Comparison of ENCODE assay signal across 8 cellular contexts in genomic region chr17:77471984-77472836, GRCh38.
DNase-seq lines count a peak whose midpoint lies in the region; ATAC-seq and TF ChIP-seq lines count a peak whose summit lies in the region.

No MANE protein-coding gene starts in this region.

- H3K4me3 ChIP-seq in HEK293 (ENCODE audit: low read depth, low read length) (no peak overlapping the region), dorsolateral prefrontal cortex (peak overlapping the region in 9 of 59 donors; percentile 0 to 29 (median 12)), mesenchymal stem cell (ENCODE audit: insufficient read depth in 1 of 2, low read depth in 1 of 2, low read length in 2 of 2) (peak overlapping the region in 1 of 2 experiments; percentile 0), upper lobe of right lung (no peak overlapping the region)

- H3K23ac ChIP-seq in mesenchymal stem cell (ENCODE audit: low read length in 2 of 2), result no peak overlapping the region

- CTCF ChIA-PET in HEK293 (lab: Yijun Ruan, JAX) (interaction anchor here (0.7 to 3.2 kb wide), 11 partner anchors 20 to 173 kb away, joined by 3 to 17 read pairs (median 3); no protein-coding TSS in a partner anchor), RWPE1 (lab: Yijun Ruan, JAX) (interaction anchor here (0.8 kb wide), 1 partner anchor 43 kb away, joined by 4 read pairs; no protein-coding TSS in a partner anchor)

- peak overlapping the region; percentile 67 for H3K9ac ChIP-seq in mesenchymal stem cell (ENCODE audit: low read length)

- H4K8ac ChIP-seq in mesenchymal stem cell (ENCODE audit: low read length), result peak overlapping the region; percentile 94

- H3K27ac ChIP-seq in HEK293 (ENCODE audit: extremely low read depth, low read depth, low read length) (peak overlapping the region; percentile 80), RWPE1 (peak overlapping the region; percentile 98), dorsolateral prefrontal cortex (peak overlapping the region in 54 of 59 donors; percentile 19 to 84 (median 66)), mesenchymal stem cell (ENCODE audit: low read length, poor library complexity, severe bottlenecking) (peak overlapping the region; percentile 88), upper lobe of right lung (peak overlapping the region; percentile 75)

- no peak overlapping the region for H2AFZ ChIP-seq in mesenchymal stem cell (ENCODE audit: low read depth, low read length)

- H3K18ac ChIP-seq in mesenchymal stem cell (ENCODE audit: low read depth in 1 of 2, low read length in 2 of 2), result peak overlapping the region; percentile 88 to 98

- H2BK12ac ChIP-seq in mesenchymal stem cell (ENCODE audit: low read length in 2 of 2), result peak overlapping the region in 1 of 2 experiments; percentile 78

- no peak overlapping the region for H3K14ac ChIP-seq in mesenchymal stem cell (ENCODE audit: low read length in 2 of 2)

- peak; percentile 64 for ATAC-seq in upper lobe of right lung

- DNase-seq in AG20443 (ENCODE audit: low spot score) (peak; percentile 43), RWPE1 (ENCODE audit: low spot score) (peak; percentile 76), dorsolateral prefrontal cortex (peak in 2 of 10 donors; percentile 34 to 59), mesenchymal stem cell (peak; percentile 88), upper lobe of right lung (peak; percentile 79), UCSD-AML1 (lab: John Stamatoyannopoulos, UW; ENCODE audit: unreplicated experiment) (no peak)
- no peak for DNase-seq in activated effector memory CD4-positive, alpha-beta T cell treated with Interleukin-2 at 50 U/mL for 16 hours

- no peak overlapping the region for H3K4me2 ChIP-seq in mesenchymal stem cell (ENCODE audit: low read length, poor library complexity, severe bottlenecking)

- H3K4me1 ChIP-seq in HEK293 (ENCODE audit: control insufficient read depth, insufficient read depth, low read length) (peaks cover 25% of the 10 kb centered on the region), mesenchymal stem cell (ENCODE audit: control insufficient read depth, insufficient read depth, low read depth, low read length) (peaks cover 74% of the 10 kb centered on the region), upper lobe of right lung (peaks cover 72% of the 10 kb centered on the region)

- H3K4ac ChIP-seq in mesenchymal stem cell (ENCODE audit: low read depth in 1 of 2, low read length in 2 of 2), result peak overlapping the region in 1 of 2 experiments; percentile 66

- H4K91ac ChIP-seq in mesenchymal stem cell (ENCODE audit: low read length), result peak overlapping the region; percentile 76

- WGBS in mesenchymal stem cell, result 12% methylated on average over 16 of the region's 18 CpGs

- H2AK5ac ChIP-seq in mesenchymal stem cell (ENCODE audit: low read length, severe bottlenecking), result peak overlapping the region; percentile 52

- intact Hi-C loops in dorsolateral prefrontal cortex (cut with DNase I) (no loop called here), upper lobe of right lung (cut with DNase I) (no loop called here)

- H3K79me1 ChIP-seq in mesenchymal stem cell (replicated peaks; ENCODE audit: low read length, poor library complexity, severe bottlenecking), result peaks cover 13% of the 10 kb centered on the region

- H3K9me3 ChIP-seq in HEK293 (ENCODE audit: control insufficient read depth, insufficient read depth, low read depth, low read length), result no peaks in the 10 kb centered on the region
- no peaks in the 10 kb centered on the region for H3K9me3 ChIP-seq in mesenchymal stem cell (ENCODE audit: control insufficient read depth, low read length)
- H3K9me3 ChIP-seq in upper lobe of right lung, result no peaks in the 10 kb centered on the region

- H2BK5ac ChIP-seq in mesenchymal stem cell (ENCODE audit: low read depth, low read length, poor library complexity, severe bottlenecking), result no peak overlapping the region

- TF ChIP-seq CTCF in HEK293 (tag by site-specific recombination; IDR thresholded peaks at IDR 0.05) (no peak), RWPE1 (conservative IDR thresholded peaks at IDR 0.05; ENCODE audit: low read depth) (no peak), dorsolateral prefrontal cortex (IDR thresholded peaks at IDR 0.05 in 54 of 56, conservative IDR thresholded peaks at IDR 0.05 in 2 of 56; ENCODE audit: low read depth in 1 of 56, partially characterized antibody in 56 of 56) (no peak), upper lobe of right lung (IDR thresholded peaks at IDR 0.05) (no peak)

- peak overlapping the region; percentile 52 for H2BK15ac ChIP-seq in mesenchymal stem cell (ENCODE audit: low read depth, poor library complexity, severe bottlenecking)

- H2BK120ac ChIP-seq in mesenchymal stem cell (ENCODE audit: low read depth, low read length), result peak overlapping the region; percentile 91

- POLR2A ChIA-PET in HEK293 (lab: Yijun Ruan, JAX), result interaction anchor here (0.8 to 1.7 kb wide), 6 partner anchors 9 to 486 kb away, joined by 3 to 4 read pairs (median 3); partner anchors contain the start of gene TNRC6C
- POLR2A ChIA-PET in RWPE1 (lab: Yijun Ruan, JAX; ENCODE audit: low non-redundant PET), result interaction anchor here (0.5 kb wide), 1 partner anchor 143 kb away, joined by 3 read pairs; no protein-coding TSS in a partner anchor

- H3K36me3 ChIP-seq in HEK293 (ENCODE audit: control insufficient read depth in 2 of 2, insufficient read depth in 1 of 2, low read length in 2 of 2), result peaks cover 9 to 15% of the 10 kb centered on the region in 2 experiments; a peak in 2 of 3 replicates
- H3K36me3 ChIP-seq in mesenchymal stem cell (ENCODE audit: control insufficient read depth in 1 of 2, insufficient read depth in 2 of 2, low read depth in 1 of 2, low read length in 2 of 2), result peaks cover 23 to 32% of the 10 kb centered on the region in 2 experiments
- H3K36me3 ChIP-seq in upper lobe of right lung, result no peaks in the 10 kb centered on the region

- H3K27me3 ChIP-seq in dorsolateral prefrontal cortex (no peaks in the 10 kb centered on the region), mesenchymal stem cell (ENCODE audit: control insufficient read depth in 1 of 2, insufficient read depth in 1 of 2, low read length in 2 of 2) (no peaks in the 10 kb centered on the region), upper lobe of right lung (no peaks in the 10 kb centered on the region)

TF ChIP-seq in HEK293, 187 proteins besides CTCF, POLR2A, EP300 and RAD21 (continues in another document):
- peak; percentile 90 for TF ChIP-seq ZNF341 (tag by site-specific recombination; IDR thresholded peaks at IDR 0.05; ENCODE audit: low read depth)
- peak; percentile 88 for TF ChIP-seq PRDM4 (tag by site-specific recombination; IDR thresholded peaks at IDR 0.05)
- TF ChIP-seq EGR2 (tag by site-specific recombination; IDR thresholded peaks at IDR 0.05; ENCODE audit: low read depth), result peak; percentile 54; the same call in 1 of the 2 replicates
- peak; percentile 23; the same call in 1 of the 2 replicates for TF ChIP-seq FEZF1 (tag by site-specific recombination; IDR thresholded peaks at IDR 0.05)
- no peak for TF ChIP-seq PBX3 (CRISPR knock-in tag; IDR thresholded peaks at IDR 0.05)
- TF ChIP-seq ZFP37 (tag by site-specific recombination; IDR thresholded peaks at IDR 0.05), result no peak
- no peak for TF ChIP-seq ZNF621 (tag by site-specific recombination; IDR thresholded peaks at IDR 0.05)

Comparison
In these comparisons a context has a peak if more than half of its experiments do, and no peak if none do; other contexts are left out.
1. DNase-seq: peak in AG20443 (single experiment), RWPE1 (single experiment), mesenchymal stem cell (single experiment) and upper lobe of right lung (single experiment); none in UCSD-AML1 (single experiment) and activated effector memory CD4-positive, alpha-beta T cell treated with Interleukin-2 at 50 U/mL for 16 hours (single experiment).
2. Peak in every context shown above with its lines, with median percentiles within 50 percentile points of each other: H3K27ac ChIP-seq.